Comparison of ENCODE assay signal across 9 cellular contexts in the genomic region with DNA sequence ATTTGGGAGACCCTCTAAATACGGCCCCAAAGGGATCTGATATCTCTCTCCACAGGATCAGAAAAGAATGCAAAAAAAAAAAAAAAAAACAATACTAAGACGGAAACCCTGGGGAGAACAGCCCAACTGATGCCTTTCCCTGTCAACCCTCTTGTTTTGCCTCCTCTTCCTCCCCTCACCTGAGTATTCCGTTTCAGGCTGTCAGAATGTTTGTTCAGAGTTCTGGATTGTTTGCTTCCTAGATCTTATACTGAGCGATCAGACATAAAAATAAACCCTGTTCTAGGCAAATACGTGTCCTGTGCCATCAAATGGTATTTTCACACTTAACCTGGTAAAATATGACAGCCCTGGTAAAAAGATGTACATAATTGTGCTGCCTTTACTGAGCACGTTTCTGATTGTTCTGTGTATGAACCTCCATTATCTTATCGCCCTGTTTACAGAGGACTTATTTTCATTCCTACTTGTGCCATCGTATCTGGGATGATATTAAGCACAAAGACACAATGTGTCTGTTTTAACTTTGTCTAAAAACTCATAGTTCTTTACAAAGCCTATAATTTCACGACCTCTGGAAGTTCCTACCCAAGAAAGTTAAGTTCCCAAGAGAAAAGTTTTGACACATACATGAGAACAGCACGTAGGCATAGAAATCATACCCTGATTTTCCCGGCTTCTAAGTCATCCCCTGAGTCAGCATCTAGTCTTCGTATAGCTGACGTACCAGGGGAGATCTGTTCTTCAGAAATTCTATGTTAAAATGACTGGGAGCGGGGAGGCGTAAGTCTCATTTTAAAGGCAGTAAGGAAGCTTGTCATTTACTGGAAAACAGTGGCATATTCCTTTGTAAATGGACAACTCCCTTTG. TPM values are rescaled to one million over a fixed set of nuclear protein-coding genes. Genes with fewer than 3 reads are reported as not detected.
A peak's percentile ranks its signal among the peaks of the same experiment; 100 is the strongest.
DNase-seq lines count a peak whose midpoint lies in the region; ATAC-seq lines count a peak whose summit lies in the region.
"Had no signal": no experiment of that assay in that cellular context is flagged by ENCODE, and none has a peak within 500 bp of the region (broad histone marks: within the 10 kb centered on the region; RNA-seq: fewer than 3 reads in every experiment).

No MANE protein-coding gene starts in this region.

- H3K4me3 ChIP-seq in muscle layer of colon (ENCODE audit: low read depth in 1 of 2, low read length in 2 of 2): peak overlapping the region in 1 of 2 donors; percentile 24

- no peaks in the 10 kb centered on the region for H3K36me3 Mint-ChIP-seq in stimulated activated naive CD8-positive, alpha-beta T cell treated with anti-CD3 and anti-CD28 coated beads, Interleukin-15, Interleukin-2, amounts not matched to agents 100 ng/mL and 50 ng/mL, for 24 hours (ENCODE audit: low read depth)
- no peaks in the 10 kb centered on the region for H3K36me3 Mint-ChIP-seq in activated T-cell treated with anti-CD3 and anti-CD28 coated beads, Interleukin-2, amount 50 U/mL, for 4 hours (ENCODE audit: insufficient read depth)

- H3K27ac ChIP-seq in caudate nucleus (ENCODE audit: low read depth, low read length) (peak overlapping the region; percentile 98), muscle layer of colon (ENCODE audit: low read depth, low read length) (peak overlapping the region; percentile 48)

- no peaks in the 10 kb centered on the region for H3K9me3 Mint-ChIP-seq in stimulated activated naive CD8-positive, alpha-beta T cell treated with anti-CD3 and anti-CD28 coated beads, Interleukin-15, Interleukin-2, amounts not matched to agents 100 ng/mL and 50 ng/mL, for 24 hours
- H3K9me3 Mint-ChIP-seq in activated T-cell treated with anti-CD3 and anti-CD28 coated beads, Interleukin-2, amount 50 U/mL, for 4 hours: no peaks in the 10 kb centered on the region
- H3K9me3 Mint-ChIP-seq: effector memory CD8-positive, alpha-beta T cell had no signal

- H3K4me3 Mint-ChIP-seq in stimulated activated naive CD8-positive, alpha-beta T cell treated with anti-CD3 and anti-CD28 coated beads, Interleukin-15, Interleukin-2, amounts not matched to agents 100 ng/mL and 50 ng/mL, for 24 hours: peak overlapping the region; percentile 21
- H3K4me3 Mint-ChIP-seq in activated T-cell treated with anti-CD3 and anti-CD28 coated beads, Interleukin-2, amount 50 U/mL, for 4 hours: no peak overlapping the region
- H3K4me3 Mint-ChIP-seq: effector memory CD8-positive, alpha-beta T cell had no signal

- H3K9me3 ChIP-seq in muscle layer of colon (ENCODE audit: low read length): no peaks in the 10 kb centered on the region

- H3K27ac Mint-ChIP-seq in stimulated activated naive CD8-positive, alpha-beta T cell treated with anti-CD3 and anti-CD28 coated beads, Interleukin-15, Interleukin-2, amounts not matched to agents 100 ng/mL and 50 ng/mL, for 24 hours: no peak overlapping the region

- no peak for ATAC-seq in stimulated activated naive CD8-positive, alpha-beta T cell treated with anti-CD3 and anti-CD28 coated beads, Interleukin-15, Interleukin-2, amounts not matched to agents 100 U/mL and 50 U/mL, for 24 hours
- ATAC-seq in HG02981 (IDR thresholded peaks at IDR 0.05; ENCODE audit: unreplicated experiment): no peak
- no peak for ATAC-seq in activated T-cell treated with anti-CD3 and anti-CD28 coated beads, Interleukin-2, amount 50 U/mL, for 4 hours

- no peaks in the 10 kb centered on the region for H3K27me3 Mint-ChIP-seq in stimulated activated naive CD8-positive, alpha-beta T cell treated with anti-CD3 and anti-CD28 coated beads, Interleukin-15, Interleukin-2, amounts not matched to agents 100 ng/mL and 50 ng/mL, for 24 hours
- no peaks in the 10 kb centered on the region for H3K27me3 Mint-ChIP-seq in activated T-cell treated with anti-CD3 and anti-CD28 coated beads, Interleukin-2, amount 50 U/mL, for 4 hours (ENCODE audit: low read depth)
- H3K27me3 Mint-ChIP-seq: effector memory CD8-positive, alpha-beta T cell had no signal

- no peaks in the 10 kb centered on the region for H3K27me3 ChIP-seq in muscle layer of colon (ENCODE audit: control insufficient read depth in 1 of 2, insufficient read depth in 2 of 2, low read length in 2 of 2)

- no peak for DNase-seq in stimulated activated naive CD8-positive, alpha-beta T cell treated with anti-CD3 and anti-CD28 coated beads, Interleukin-15, Interleukin-2, amounts not matched to agents 100 U/mL and 50 U/mL, for 24 hours
- DNase-seq in caudate nucleus (lab: John Stamatoyannopoulos, UW) (no peak), GF-D8 (lab: John Stamatoyannopoulos, UW) (no peak), amniotic stem cell (lab: John Stamatoyannopoulos, UW) (no peak)
- no peak for DNase-seq in activated T-cell treated with anti-CD3 and anti-CD28 coated beads, Interleukin-2, amount 50 U/mL, for 4 hours

- H3K4me1 ChIP-seq in muscle layer of colon (ENCODE audit: insufficient read depth, low read length): peaks cover 38% of the 10 kb centered on the region

- no peaks in the 10 kb centered on the region for H3K36me3 ChIP-seq in muscle layer of colon (ENCODE audit: insufficient read depth, low read length)

- peaks cover 46% of the 10 kb centered on the region for H3K4me1 Mint-ChIP-seq in stimulated activated naive CD8-positive, alpha-beta T cell treated with anti-CD3 and anti-CD28 coated beads, Interleukin-15, Interleukin-2, amounts not matched to agents 100 ng/mL and 50 ng/mL, for 24 hours (ENCODE audit: low read depth)
- H3K4me1 Mint-ChIP-seq in activated T-cell treated with anti-CD3 and anti-CD28 coated beads, Interleukin-2, amount 50 U/mL, for 4 hours (ENCODE audit: low read depth): peaks cover 20% of the 10 kb centered on the region

- H3K9ac ChIP-seq in muscle layer of colon (ENCODE audit: low read length): no peak overlapping the region

RNA-seq across cellular contexts. Expression of a gene that starts 0.9 kb away (rescaled TPM):
- 10 to 100 TPM; 15.4 to 22.5 (median 21.0) TPM for total RNA-seq in activated T-cell treated with anti-CD3 and anti-CD28 coated beads, Interleukin-2, amount 50 U/mL, for 4 hours
